Comparison of ENCODE assay signal across 14 cellular contexts in the genomic region with DNA sequence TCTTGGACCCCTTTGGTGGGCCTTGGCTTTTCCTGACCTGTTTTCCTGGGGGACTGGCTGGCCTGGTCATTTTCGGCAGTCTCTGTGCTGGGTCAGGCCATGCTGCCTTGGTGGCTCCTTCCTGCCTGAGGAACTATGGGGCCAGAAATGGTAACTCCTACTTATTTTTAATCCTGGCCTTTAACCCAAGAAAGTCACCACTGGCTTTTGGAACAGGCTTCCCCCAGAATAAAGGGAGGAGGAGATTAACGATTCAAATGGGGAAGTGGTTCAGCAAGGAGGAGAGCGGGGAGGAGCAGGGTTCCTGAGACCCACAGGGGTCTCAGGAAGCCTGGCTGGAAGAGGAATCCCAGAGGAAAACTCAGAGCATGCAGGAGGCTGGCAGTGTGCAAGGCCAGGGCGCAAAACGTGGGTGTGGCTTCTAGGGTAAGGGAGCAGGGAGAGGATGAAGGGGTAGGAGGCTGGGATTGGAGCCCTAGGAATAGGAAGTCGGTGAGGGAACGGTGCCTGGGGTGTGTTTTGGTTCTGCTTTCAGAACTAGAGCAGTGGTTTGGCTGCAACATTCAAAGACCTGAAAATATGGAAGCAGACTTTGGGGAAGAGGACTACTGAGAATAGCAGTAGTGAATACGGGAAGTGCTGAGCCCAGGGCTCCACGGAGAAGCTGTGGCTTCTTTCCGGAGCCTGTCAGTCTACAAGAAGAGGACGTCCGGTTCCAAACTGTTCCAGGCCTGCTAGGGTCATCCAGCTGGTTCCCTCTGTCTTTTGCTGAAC.
DNase-seq lines count a peak whose midpoint lies in the region; ATAC-seq and TF ChIP-seq lines count a peak whose summit lies in the region.
"Had no signal": no experiment of that assay in that cellular context is flagged by ENCODE, and none has a peak within 500 bp of the region (broad histone marks: within the 10 kb centered on the region; RNA-seq: fewer than 3 reads in every experiment).

No MANE protein-coding gene starts in this region.

- 33 to 58% methylated on average over 12 of the region's 12 CpGs for WGBS in lung, 2 donors
- WGBS in testis, 2 donors, result 46 to 48% methylated on average over 12 of the region's 12 CpGs

- no peak overlapping the region for H2AFZ ChIP-seq in Karpas-422 (ENCODE audit: low read length)

- H3K4me1 Mint-ChIP-seq in effector memory CD8-positive, alpha-beta T cell (ENCODE audit: low read depth in 2 of 2), result no peaks in the 10 kb centered on the region
- H3K4me1 Mint-ChIP-seq: activated naive CD4-positive, alpha-beta T cell treated with anti-CD3 and anti-CD28 coated beads, Interleukin-2, amount 50 U/mL, for 24 hours; stimulated activated effector memory CD8-positive, alpha-beta T cell treated with anti-CD3 and anti-CD28 coated beads, Interleukin-12 subunit alpha, Interleukin-12 subunit beta, amount 100 ng/mL, for 72 hours; T-helper 17 cell had no signal

- intact Hi-C loops in testis (cut with DNase I; ENCODE audit: low total_unique reads), result no loop called here

- no peaks in the 10 kb centered on the region for H3K36me3 Mint-ChIP-seq in effector memory CD8-positive, alpha-beta T cell (ENCODE audit: insufficient read depth)
- H3K36me3 Mint-ChIP-seq: activated naive CD4-positive, alpha-beta T cell treated with anti-CD3 and anti-CD28 coated beads, Interleukin-2, amount 50 U/mL, for 24 hours; stimulated activated effector memory CD8-positive, alpha-beta T cell treated with anti-CD3 and anti-CD28 coated beads, Interleukin-12 subunit alpha, Interleukin-12 subunit beta, amount 100 ng/mL, for 72 hours had no signal

- H3K27ac ChIP-seq in lung (ENCODE audit: low read depth in 1 of 2, low read length in 1 of 2) (peak overlapping the region in 1 of 2 donors; percentile 71), testis (no peak overlapping the region), Karpas-422 (ENCODE audit: low read length) (no peak overlapping the region)

- peak overlapping the region; percentile 25 for H3K4me3 ChIP-seq in NB4 (ENCODE audit: low read depth, low read length)
- H3K4me3 ChIP-seq in lung, result no peak overlapping the region
- no peak overlapping the region for H3K4me3 ChIP-seq in testis
- no peak overlapping the region for H3K4me3 ChIP-seq in Karpas-422 (ENCODE audit: low read length)

- DNase-seq in NB4 (ENCODE audit: low read depth) (peak; percentile 86), lung (ENCODE audit: low spot score) (peak; percentile 50), testis (peak; percentile 46), Karpas-422 (no peak)
- no peak for DNase-seq in effector memory CD8-positive, alpha-beta T cell
- no peak for DNase-seq in stimulated activated CD4-positive, alpha-beta T cell treated with anti-CD3 and anti-CD28 coated beads, Interleukin-1b, Interleukin-23, amount 100 ng/mL, for 48 hours
- DNase-seq: activated CD8-positive, alpha-beta memory T cell treated with anti-CD3 and anti-CD28 coated beads for 24 hours; cerebellar nuclear complex; T-helper 17 cell had no signal

- no peak overlapping the region for H3K4me2 ChIP-seq in Karpas-422 (ENCODE audit: low read depth, low read length, poor library complexity, severe bottlenecking)

- H3K4me3 Mint-ChIP-seq in effector memory CD8-positive, alpha-beta T cell, result no peak overlapping the region
- H3K4me3 Mint-ChIP-seq: activated naive CD4-positive, alpha-beta T cell treated with anti-CD3 and anti-CD28 coated beads, Interleukin-2, amount 50 U/mL, for 24 hours; stimulated activated effector memory CD8-positive, alpha-beta T cell treated with anti-CD3 and anti-CD28 coated beads, Interleukin-12 subunit alpha, Interleukin-12 subunit beta, amount 100 ng/mL, for 72 hours; T-helper 17 cell had no signal

- H3K9me3 ChIP-seq in lung (ENCODE audit: control insufficient read depth in 2 of 2, insufficient read depth in 1 of 2, low read length in 1 of 2) (peaks cover 4% of the 10 kb centered on the region in 2 donors), testis (no peaks in the 10 kb centered on the region), Karpas-422 (ENCODE audit: low read length) (no peaks in the 10 kb centered on the region)

- TF ChIP-seq CTCF in NB4 (IDR thresholded peaks at IDR 0.05; ENCODE audit: low read depth, low read length) (no peak), lung (IDR thresholded peaks at IDR 0.05; ENCODE audit: control extremely low read depth, extremely low read depth) (no peak), testis (IDR thresholded peaks at IDR 0.05) (no peak)

- TF ChIP-seq POLR2A in NB4 (IDR thresholded peaks at IDR 0.05; ENCODE audit: extremely low read depth, insufficient read length), result no peak
- TF ChIP-seq POLR2A in testis (IDR thresholded peaks at IDR 0.05), result no peak

- no peaks in the 10 kb centered on the region for H3K9me2 ChIP-seq in Karpas-422 (replicated peaks; ENCODE audit: insufficient read depth, low read length)

- H3K27ac Mint-ChIP-seq in effector memory CD8-positive, alpha-beta T cell, result peak overlapping the region in 1 of 2 donors; percentile 19
- H3K27ac Mint-ChIP-seq: activated naive CD4-positive, alpha-beta T cell treated with anti-CD3 and anti-CD28 coated beads, Interleukin-2, amount 50 U/mL, for 24 hours; stimulated activated effector memory CD8-positive, alpha-beta T cell treated with anti-CD3 and anti-CD28 coated beads, Interleukin-12 subunit alpha, Interleukin-12 subunit beta, amount 100 ng/mL, for 72 hours; T-helper 17 cell had no signal

- H3K4me1 ChIP-seq in lung (ENCODE audit: control insufficient read depth in 2 of 2, insufficient read depth in 2 of 2, low read length in 2 of 2) (peaks cover 0 to 2% of the 10 kb centered on the region in 2 donors), testis (no peaks in the 10 kb centered on the region), Karpas-422 (ENCODE audit: low read length) (no peaks in the 10 kb centered on the region)

- H3K36me3 ChIP-seq in lung (ENCODE audit: control insufficient read depth in 2 of 2, insufficient read depth in 2 of 2, low read length in 2 of 2) (no peaks in the 10 kb centered on the region), testis (ENCODE audit: low read depth, missing control alignments) (no peaks in the 10 kb centered on the region), Karpas-422 (ENCODE audit: insufficient read depth, low read length) (no peaks in the 10 kb centered on the region)

- peaks cover 14 to 20% of the 10 kb centered on the region in 2 donors for H3K9me3 Mint-ChIP-seq in effector memory CD8-positive, alpha-beta T cell

- no peak overlapping the region for H3K9ac ChIP-seq in Karpas-422 (ENCODE audit: low read length)

- no peaks in the 10 kb centered on the region for H3K27me3 ChIP-seq in lung (ENCODE audit: control insufficient read depth, insufficient read depth)
- H3K27me3 ChIP-seq in testis, result no peaks in the 10 kb centered on the region
- no peaks in the 10 kb centered on the region for H3K27me3 ChIP-seq in Karpas-422 (ENCODE audit: low read length)

- H3K27me3 Mint-ChIP-seq in effector memory CD8-positive, alpha-beta T cell, result no peaks in the 10 kb centered on the region
- H3K27me3 Mint-ChIP-seq: T-helper 17 cell had no signal

- ATAC-seq in effector memory CD8-positive, alpha-beta T cell (replicated peaks), result peak; percentile 10
- ATAC-seq in lung (ENCODE audit: insufficient read depth, low FRiP score) (peak; percentile 58), HG02840 (IDR thresholded peaks at IDR 0.05; ENCODE audit: low FRiP score, unreplicated experiment) (no peak), GM21619 (IDR thresholded peaks at IDR 0.05; ENCODE audit: unreplicated experiment) (no peak)
- ATAC-seq: esophagus mucosa; stimulated activated effector memory CD8-positive, alpha-beta T cell treated with anti-CD3 and anti-CD28 coated beads, Interleukin-12 subunit alpha, Interleukin-12 subunit beta, amount 100 ng/mL, for 72 hours; T-helper 17 cell had no signal

- no peaks in the 10 kb centered on the region for H4K20me1 ChIP-seq in Karpas-422 (ENCODE audit: insufficient read depth, low read depth, low read length)

- no peaks in the 10 kb centered on the region for H3K79me2 ChIP-seq in Karpas-422 (ENCODE audit: low read length)

Comparison
In these comparisons a context has a peak if more than half of its experiments do, and no peak if none do; other contexts are left out.
1. DNase-seq: peak in NB4 (single experiment), lung (single experiment) and testis (single experiment); none in effector memory CD8-positive, alpha-beta T cell (0 of 3), stimulated activated CD4-positive, alpha-beta T cell treated with anti-CD3 and anti-CD28 coated beads, Interleukin-1b, Interleukin-23, amount 100 ng/mL, for 48 hours (single experiment) and Karpas-422 (single experiment).
2. ATAC-seq: peak in effector memory CD8-positive, alpha-beta T cell (single experiment) and lung (single experiment); none in HG02840 (single experiment) and GM21619 (single experiment).